ENCODE assay signal across 9 cellular contexts in the genomic region with DNA sequence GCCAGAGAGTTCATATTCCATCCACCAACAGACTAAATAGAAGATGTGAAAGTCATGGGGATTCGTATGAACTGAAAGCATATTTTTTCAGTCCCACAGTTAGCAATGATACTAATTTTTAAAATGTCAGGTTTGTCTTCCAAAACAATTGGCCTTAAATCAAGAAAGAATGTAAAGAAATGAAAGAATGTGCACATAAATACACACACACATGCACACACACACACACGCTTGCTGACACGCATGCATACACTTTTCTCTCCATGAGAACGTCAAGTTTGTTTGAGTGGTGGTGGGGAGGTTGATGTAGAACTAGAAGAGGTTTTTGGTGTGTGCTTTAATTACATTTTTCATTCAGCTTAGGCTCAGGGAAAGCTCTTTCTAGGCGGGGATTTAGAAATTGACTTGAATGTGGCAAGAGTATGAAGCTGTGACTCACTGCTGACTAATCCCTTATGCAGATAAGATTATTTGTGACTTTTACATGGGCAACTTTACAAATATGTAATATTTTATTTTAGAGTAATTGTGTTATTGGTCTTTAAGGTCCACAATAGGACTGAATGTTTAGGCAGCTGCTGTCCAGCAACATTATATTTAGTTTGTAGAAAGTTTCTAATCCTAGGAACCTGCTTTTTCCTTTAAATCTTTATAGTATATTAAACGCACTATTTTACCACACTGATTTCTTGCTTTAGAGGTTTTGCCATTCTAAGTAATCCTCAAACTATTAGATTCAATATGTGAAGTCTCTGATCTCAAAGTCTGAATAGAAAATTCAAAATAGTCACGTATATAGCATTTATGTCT. TPM values are rescaled to one million over a fixed set of nuclear protein-coding genes. Genes with fewer than 3 reads are reported as not detected.
A peak's percentile ranks its signal among the peaks of the same experiment; 100 is the strongest.
DNase-seq lines count a peak whose midpoint lies in the region; ATAC-seq and TF ChIP-seq lines count a peak whose summit lies in the region.
"Had no signal": no experiment of that assay in that cellular context is flagged by ENCODE, and none has a peak within 500 bp of the region (broad histone marks: within the 10 kb centered on the region; RNA-seq: fewer than 3 reads in every experiment).

No MANE protein-coding gene starts in this region.

- no peak overlapping the region for H3K27ac Mint-ChIP-seq in immature natural killer cell
- H3K27ac Mint-ChIP-seq: activated naive CD8-positive, alpha-beta T cell treated with anti-CD3 and anti-CD28 coated beads, Interleukin-2, amount 10 ng/mL, durations not matched to agents 7 days and 5 days had no signal

- H4K8ac ChIP-seq in mesenchymal stem cell (ENCODE audit: low read length): no peak overlapping the region

- H3K14ac ChIP-seq in mesenchymal stem cell (ENCODE audit: low read length in 2 of 2): no peak overlapping the region

- peaks cover 0 to 16% (median 7%) of the 10 kb centered on the region in 11 experiments; a peak in 13 of 22 replicates for H3K9me3 ChIP-seq in BLaER1 treated with 17β-estradiol and CSF1 and Interleukin-3, amounts not matched to agents 10 nM and 100 nM (replicated peaks in 1 of 11)
- no peaks in the 10 kb centered on the region for H3K9me3 ChIP-seq in mammary epithelial cell (replicated peaks; ENCODE audit: insufficient read depth, low read length)
- no peaks in the 10 kb centered on the region for H3K9me3 ChIP-seq in mesenchymal stem cell (ENCODE audit: control insufficient read depth, low read length)

- CTCF ChIA-PET in mammary epithelial cell (lab: Charles Lee; ENCODE audit: low non-redundant PET): no interaction called here

- peak overlapping the region in 1 of 2 experiments; percentile 17 for H2BK12ac ChIP-seq in mesenchymal stem cell (ENCODE audit: low read length in 2 of 2)

- no peaks in the 10 kb centered on the region for H3K4me1 Mint-ChIP-seq in immature natural killer cell

- H3K4me3 ChIP-seq in BLaER1 treated with 17β-estradiol and CSF1 and Interleukin-3, amounts not matched to agents 10 nM and 100 nM: no peak overlapping the region
- H3K4me3 ChIP-seq in mammary epithelial cell (replicated peaks in 1 of 3; ENCODE audit: insufficient read depth in 1 of 3, low read depth in 2 of 3, low read length in 3 of 3) (no peak overlapping the region), mesenchymal stem cell (ENCODE audit: insufficient read depth in 1 of 2, low read depth in 1 of 2, low read length in 2 of 2) (no peak overlapping the region), dorsolateral prefrontal cortex (no peak overlapping the region)

- H3K27ac ChIP-seq in BLaER1 treated with 17β-estradiol and CSF1 and Interleukin-3, amounts not matched to agents 10 nM and 100 nM: peak overlapping the region in 9 of 11 experiments; percentile 14 to 73 (median 37); a peak in 15 of 22 replicates
- no peak overlapping the region for H3K27ac ChIP-seq in mammary epithelial cell (ENCODE audit: insufficient read depth, low read depth, low read length)
- H3K27ac ChIP-seq in mesenchymal stem cell (ENCODE audit: low read length, poor library complexity, severe bottlenecking): no peak overlapping the region
- H3K27ac ChIP-seq in dorsolateral prefrontal cortex: no peak overlapping the region

- H2BK15ac ChIP-seq in mesenchymal stem cell (ENCODE audit: low read depth, poor library complexity, severe bottlenecking): no peak overlapping the region

- H3K9me3 Mint-ChIP-seq in immature natural killer cell: no peaks in the 10 kb centered on the region

- no TSS peak for BruUV-seq in mammary epithelial cell (replicated peaks; lab: Mats Ljungman, UMichigan)

- no peak overlapping the region for H2BK5ac ChIP-seq in mesenchymal stem cell (ENCODE audit: low read depth, low read length, poor library complexity, severe bottlenecking)

- H3K4me3 Mint-ChIP-seq in immature natural killer cell: no peak overlapping the region
- H3K4me3 Mint-ChIP-seq: activated naive CD8-positive, alpha-beta T cell treated with anti-CD3 and anti-CD28 coated beads, Interleukin-2, amount 10 ng/mL, durations not matched to agents 7 days and 5 days had no signal

- peak; percentile 82 for DNase-seq in M059J (ENCODE audit: low read depth)
- peak; percentile 53 for DNase-seq in mammary epithelial cell
- DNase-seq in mesenchymal stem cell: peak; percentile 92
- DNase-seq in NCI-H1436 treated with DMSO at 0.1 percent for 48 hours (lab: John Stamatoyannopoulos, UW): no peak
- no peak for DNase-seq in immature natural killer cell
- DNase-seq in dorsolateral prefrontal cortex: no peak
- DNase-seq: activated naive CD8-positive, alpha-beta T cell treated with anti-CD3 and anti-CD28 coated beads, Interleukin-2, amount 10 ng/mL, durations not matched to agents 7 days and 5 days had no signal

- TF ChIP-seq CTCF in mammary epithelial cell (conservative IDR thresholded peaks at IDR 0.05 in 1 of 2, IDR thresholded peaks at IDR 0.05 in 1 of 2; ENCODE audit: extremely low read depth in 1 of 2, insufficient read depth in 1 of 2, low read depth in 1 of 2, low read length in 2 of 2) (no peak), dorsolateral prefrontal cortex (IDR thresholded peaks at IDR 0.05 in 54 of 56, conservative IDR thresholded peaks at IDR 0.05 in 2 of 56; ENCODE audit: low read depth in 1 of 56, partially characterized antibody in 56 of 56) (no peak)

- H3K18ac ChIP-seq in mesenchymal stem cell (ENCODE audit: low read depth in 1 of 2, low read length in 2 of 2): no peak overlapping the region

- intact Hi-C loops in mammary epithelial cell (cut with micrococcal nuclease): no loop called here
- intact Hi-C loops in dorsolateral prefrontal cortex (cut with DNase I): no loop called here

- peaks cover 0 to 66% (median 23%) of the 10 kb centered on the region in 11 experiments; a peak in 18 of 22 replicates for H3K36me3 ChIP-seq in BLaER1 treated with 17β-estradiol and CSF1 and Interleukin-3, amounts not matched to agents 10 nM and 100 nM
- H3K36me3 ChIP-seq in mammary epithelial cell (ENCODE audit: insufficient read depth, low read length) (no peaks in the 10 kb centered on the region), mesenchymal stem cell (ENCODE audit: control insufficient read depth in 1 of 2, insufficient read depth in 2 of 2, low read depth in 1 of 2, low read length in 2 of 2) (no peaks in the 10 kb centered on the region)

- peaks cover 0 to 78% (median 14%) of the 10 kb centered on the region in 11 experiments; a peak in 10 of 22 replicates for H4K20me1 ChIP-seq in BLaER1 treated with 17β-estradiol and CSF1 and Interleukin-3, amounts not matched to agents 10 nM and 100 nM
- no peaks in the 10 kb centered on the region for H4K20me1 ChIP-seq in mammary epithelial cell (ENCODE audit: insufficient read depth, low read length)

- peaks cover 4 to 68% (median 39%) of the 10 kb centered on the region in 10 experiments for H3K4me1 ChIP-seq in BLaER1 treated with 17β-estradiol and CSF1 and Interleukin-3, amounts not matched to agents 10 nM and 100 nM
- H3K4me1 ChIP-seq in mammary epithelial cell (ENCODE audit: insufficient read depth, low read length) (no peaks in the 10 kb centered on the region), mesenchymal stem cell (ENCODE audit: control insufficient read depth, insufficient read depth, low read depth, low read length) (no peaks in the 10 kb centered on the region)

- 70% methylated on average over 7 of the region's 7 CpGs for WGBS in mammary epithelial cell (ENCODE audit: low coverage, missing lambda C conversion rate)
- WGBS in mesenchymal stem cell: 16% methylated on average over 3 of the region's 7 CpGs

- peaks cover 0 to 8% (median 2%) of the 10 kb centered on the region in 3 donors for H3K27me3 Mint-ChIP-seq in immature natural killer cell (ENCODE audit: low read depth in 3 of 3)

- no peak overlapping the region for H3K23ac ChIP-seq in mesenchymal stem cell (ENCODE audit: low read length in 2 of 2)

- no peak overlapping the region for H2AK5ac ChIP-seq in mesenchymal stem cell (ENCODE audit: low read length, severe bottlenecking)

- H2AFZ ChIP-seq in mammary epithelial cell (ENCODE audit: low read depth, low read length) (no peak overlapping the region), mesenchymal stem cell (ENCODE audit: low read depth, low read length) (no peak overlapping the region)

- no peak for ATAC-seq in GM21390 (IDR thresholded peaks at IDR 0.05; ENCODE audit: unreplicated experiment)

- no peaks in the 10 kb centered on the region for H3K36me3 Mint-ChIP-seq in immature natural killer cell
- H3K36me3 Mint-ChIP-seq: activated naive CD8-positive, alpha-beta T cell treated with anti-CD3 and anti-CD28 coated beads, Interleukin-2, amount 10 ng/mL, durations not matched to agents 7 days and 5 days had no signal

- no peaks in the 10 kb centered on the region for H3K79me2 ChIP-seq in mammary epithelial cell (ENCODE audit: insufficient read depth, low read length)

- H3K4ac ChIP-seq in mesenchymal stem cell (ENCODE audit: low read depth in 1 of 2, low read length in 2 of 2): no peak overlapping the region

- no peaks in the 10 kb centered on the region for H3K27me3 ChIP-seq in BLaER1 treated with 17β-estradiol and CSF1 and Interleukin-3, amounts not matched to agents 10 nM and 100 nM
- no peaks in the 10 kb centered on the region for H3K27me3 ChIP-seq in mammary epithelial cell (ENCODE audit: insufficient read depth, low read length)
- peaks cover 0 to 10% of the 10 kb centered on the region in 2 experiments for H3K27me3 ChIP-seq in mesenchymal stem cell (ENCODE audit: control insufficient read depth in 1 of 2, insufficient read depth in 1 of 2, low read length in 2 of 2)
- H3K27me3 ChIP-seq in dorsolateral prefrontal cortex: peaks cover 0 to 12% (median 0%) of the 10 kb centered on the region in 45 donors

- H3K4me2 ChIP-seq in BLaER1 treated with 17β-estradiol and CSF1 and Interleukin-3, amounts not matched to agents 10 nM and 100 nM: peak overlapping the region in 7 of 11 experiments; percentile 2 to 76 (median 61); a peak in 13 of 22 replicates
- H3K4me2 ChIP-seq in mammary epithelial cell (ENCODE audit: insufficient read depth, low read depth, low read length): no peak overlapping the region
- H3K4me2 ChIP-seq in mesenchymal stem cell (ENCODE audit: low read length, poor library complexity, severe bottlenecking): no peak overlapping the region

- H2BK120ac ChIP-seq in mesenchymal stem cell (ENCODE audit: low read depth, low read length): no peak overlapping the region

- H4K91ac ChIP-seq in mesenchymal stem cell (ENCODE audit: low read length): no peak overlapping the region

- H3K9ac ChIP-seq in BLaER1 treated with 17β-estradiol and CSF1 and Interleukin-3, amounts not matched to agents 10 nM and 100 nM: peak overlapping the region in 4 of 11 experiments; percentile 8 to 40 (median 25); a peak in 5 of 22 replicates
- H3K9ac ChIP-seq in mammary epithelial cell (ENCODE audit: insufficient read depth, low read length): no peak overlapping the region
- no peak overlapping the region for H3K9ac ChIP-seq in mesenchymal stem cell (ENCODE audit: low read length)

- H3K79me1 ChIP-seq in mesenchymal stem cell (replicated peaks; ENCODE audit: low read length, poor library complexity, severe bottlenecking): no peaks in the 10 kb centered on the region

- dilution Hi-C loops in mammary epithelial cell (cut with HindIII; ENCODE audit: low sequenced_read_pairs): loop anchor here (10.0 kb wide), 1 partner anchor 49 kb away; no protein-coding TSS in a partner anchor

- in situ Hi-C loops in mammary epithelial cell (cut with MboI; ENCODE audit: low sequenced_read_pairs in 2 of 2): no loop called here

RNA-seq across cellular contexts. Expression of a gene that starts 18.8 kb away (rescaled TPM):
- total RNA-seq in M059J (2014; rRNA removed; shearing (Covaris generic)): 1.4 and 3.5 TPM in 2 replicates
- not detected for total RNA-seq in mammary epithelial cell
- not detected for polyA plus RNA-seq in mammary epithelial cell
- not detected for polyA minus RNA-seq in mammary epithelial cell
- 42.4 TPM for polyA plus RNA-seq in mesenchymal stem cell (2013, experiment 1 of 2)
- polyA plus RNA-seq in mesenchymal stem cell (2013, experiment 2 of 2): 41.8 TPM
- polyA plus RNA-seq in immature natural killer cell: not detected
- total RNA-seq in dorsolateral prefrontal cortex: 100 to 1,000 TPM in 2 of 120 experiments, 10 to 100 TPM in 118; 19.3 to 118 (median 47.2) TPM

Comparison
In these comparisons a context has a peak if more than half of its experiments do, and no peak if none do; other contexts are left out.
1. H3K27ac ChIP-seq: peak in BLaER1 treated with 17β-estradiol and CSF1 and Interleukin-3, amounts not matched to agents 10 nM and 100 nM (9 of 11); none in mammary epithelial cell (single experiment), mesenchymal stem cell (single experiment) and dorsolateral prefrontal cortex (0 of 59).
2. H3K4me2 ChIP-seq: peak in BLaER1 treated with 17β-estradiol and CSF1 and Interleukin-3, amounts not matched to agents 10 nM and 100 nM (7 of 11); none in mammary epithelial cell (single experiment) and mesenchymal stem cell (single experiment).
3. DNase-seq: peak in M059J (single experiment), mammary epithelial cell (single experiment) and mesenchymal stem cell (single experiment); none in NCI-H1436 treated with DMSO at 0.1 percent for 48 hours (single experiment), immature natural killer cell (0 of 3) and dorsolateral prefrontal cortex (0 of 10).